12 cellular contexts compared by ENCODE assay signal in the genomic region with DNA sequence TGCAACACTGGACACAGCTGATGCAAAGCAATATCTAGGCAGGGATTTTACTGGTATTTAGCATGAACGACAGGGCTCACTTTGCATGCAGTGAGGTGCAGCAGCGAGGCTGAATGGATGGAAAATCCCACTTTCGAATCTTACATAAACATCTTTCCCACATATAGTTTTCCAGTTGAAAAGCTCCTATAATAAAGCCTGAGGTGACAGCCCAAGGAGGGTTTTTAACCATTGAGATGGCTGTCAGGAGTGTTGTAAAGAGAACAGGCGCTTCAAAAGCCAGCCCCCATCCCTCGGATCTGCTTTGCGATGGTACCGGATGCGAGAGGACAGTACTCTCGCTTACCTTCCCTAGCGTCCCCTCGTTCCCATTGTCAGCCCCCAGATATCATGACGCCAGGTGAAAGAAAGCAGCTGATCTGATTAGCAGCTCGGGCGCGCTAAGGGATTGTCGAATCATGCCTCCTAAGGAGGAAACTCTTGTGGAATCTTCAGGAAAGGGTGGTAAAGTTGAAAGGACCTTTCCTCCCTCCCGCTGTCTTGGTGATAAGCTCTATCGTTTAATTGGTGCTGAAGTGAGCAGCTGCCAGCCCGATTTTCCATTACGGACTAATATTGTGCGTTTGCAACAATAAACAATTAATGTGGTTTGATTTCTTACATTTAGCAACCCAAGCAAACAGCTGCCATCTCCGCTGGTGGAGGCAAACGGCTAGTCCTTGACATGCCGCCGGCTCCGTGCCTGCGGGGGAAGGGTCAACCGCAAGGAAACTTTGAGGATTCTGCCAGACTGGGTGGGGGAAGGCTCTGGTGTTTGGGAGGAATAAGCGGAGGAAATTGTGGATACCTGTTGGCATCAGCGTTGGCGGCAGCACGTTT. TPM values are rescaled to one million over a fixed set of nuclear protein-coding genes. Genes with fewer than 3 reads are reported as not detected.
DNase-seq lines count a peak whose midpoint lies in the region; ATAC-seq and TF ChIP-seq lines count a peak whose summit lies in the region.
"Had no signal": no experiment of that assay in that cellular context is flagged by ENCODE, and none has a peak within 500 bp of the region (broad histone marks: within the 10 kb centered on the region; RNA-seq: fewer than 3 reads in every experiment).

No MANE protein-coding gene starts in this region.

- intact Hi-C loops in sigmoid colon (cut with DNase I), result no loop called here

- no peak overlapping the region for H2BK20ac ChIP-seq in H9 (ENCODE audit: low read depth, low read length, poor library complexity, severe bottlenecking)

- DNase-seq in H9 (peak; percentile 45), iPS-NIHi7 (ENCODE audit: extremely low spot score) (peak; percentile 30), sigmoid colon (no peak)
- no peak for DNase-seq in activated CD4-positive, alpha-beta T cell treated with anti-CD3 and anti-CD28 coated beads for 48 hours
- DNase-seq in activated naive CD8-positive, alpha-beta T cell treated with anti-CD3 and anti-CD28 coated beads for 36 hours, result no peak
- DNase-seq: Calu3, NCI-H1436 treated with DMSO at 0.1 percent for 48 hours had no signal

- H3K27ac Mint-ChIP-seq in H9, result peak overlapping the region in 1 of 3 experiments; percentile 68; a peak in 2 of 7 replicates
- no peak overlapping the region for H3K27ac Mint-ChIP-seq in activated naive CD8-positive, alpha-beta T cell treated with anti-CD3 and anti-CD28 coated beads for 36 hours
- H3K27ac Mint-ChIP-seq: activated naive CD8-positive, alpha-beta T cell had no signal

- no peak for TF ChIP-seq EP300 in sigmoid colon (IDR thresholded peaks at IDR 0.05)

- peaks cover 83% of the 10 kb centered on the region for H3K27me3 Mint-ChIP-seq in H9 (ENCODE audit: low read depth)
- H3K27me3 Mint-ChIP-seq in activated naive CD8-positive, alpha-beta T cell treated with anti-CD3 and anti-CD28 coated beads for 36 hours, result peaks cover 45% of the 10 kb centered on the region

- peak overlapping the region; percentile 98 for H3K4me2 ChIP-seq in H9 (ENCODE audit: insufficient read depth, insufficient read length, low read length)

- no peak overlapping the region for H4K8ac ChIP-seq in H9 (replicated peaks; ENCODE audit: insufficient read length, low read depth, low read length)

- H3T11ph ChIP-seq in H9 (ENCODE audit: low read length), result no peak overlapping the region

- no peak overlapping the region for H2BK12ac ChIP-seq in H9 (ENCODE audit: insufficient read length, low read depth, low read length)

- H3K18ac ChIP-seq in H9 (ENCODE audit: insufficient read length, low read depth, low read length), result peak overlapping the region; percentile 23

- H3K9ac ChIP-seq in H9 (ENCODE audit: extremely low read depth, insufficient read length, low read length), result no peak overlapping the region

- H4K20me1 ChIP-seq in H9 (ENCODE audit: control insufficient read depth, insufficient read depth, insufficient read length), result no peaks in the 10 kb centered on the region

- H3K27ac ChIP-seq in H9 (ENCODE audit: insufficient read length, low read depth, low read length) (no peak overlapping the region), angular gyrus (ENCODE audit: low read depth, low read length) (peak overlapping the region; percentile 63), sigmoid colon (no peak overlapping the region)

- no peaks in the 10 kb centered on the region for H3K36me3 ChIP-seq in sigmoid colon

- no peak overlapping the region for H2AFZ ChIP-seq in H9 (ENCODE audit: low read length)

- H2BK5ac ChIP-seq in H9 (ENCODE audit: insufficient read length, low read length), result no peak overlapping the region

- H3K4me3 ChIP-seq in sigmoid colon, result peak overlapping the region in 3 of 4 donors; percentile 38 to 41 (median 41)

- TF ChIP-seq CTCF in H9 (conservative IDR thresholded peaks at IDR 0.05), result no peak
- no peak for TF ChIP-seq CTCF in sigmoid colon (IDR thresholded peaks at IDR 0.05)

- H3K4me1 Mint-ChIP-seq in H9, result peaks cover 38 to 46% of the 10 kb centered on the region in 2 experiments
- no peaks in the 10 kb centered on the region for H3K4me1 Mint-ChIP-seq in activated naive CD8-positive, alpha-beta T cell treated with anti-CD3 and anti-CD28 coated beads for 36 hours

- H3K9me3 ChIP-seq in H9 (ENCODE audit: control insufficient read depth, low read depth, low read length) (no peaks in the 10 kb centered on the region), sigmoid colon (no peaks in the 10 kb centered on the region)

- H4K91ac ChIP-seq in H9 (ENCODE audit: insufficient read length, low read depth, low read length), result no peak overlapping the region

- no peaks in the 10 kb centered on the region for H3K79me2 ChIP-seq in H9 (ENCODE audit: insufficient read depth, low read length)

- H3K4me3 Mint-ChIP-seq in H9, result peak overlapping the region; percentile 79 to 87
- H3K4me3 Mint-ChIP-seq in activated naive CD8-positive, alpha-beta T cell treated with anti-CD3 and anti-CD28 coated beads for 36 hours, result no peak overlapping the region
- H3K4me3 Mint-ChIP-seq: activated naive CD8-positive, alpha-beta T cell had no signal

- no peak overlapping the region for H3K4ac ChIP-seq in H9 (ENCODE audit: low read depth, low read length)

- peaks cover 33% of the 10 kb centered on the region; the same call in 1 of the 2 replicates for H3K27me3 ChIP-seq in H9 (ENCODE audit: insufficient read depth, low read length)
- H3K27me3 ChIP-seq in sigmoid colon, result peaks cover 16 to 59% (median 22%) of the 10 kb centered on the region in 3 donors

- 0 out of 2 replicates have a peak overlapping the region, but pooled peaks have one; percentile 6 for H3K14ac ChIP-seq in H9 (ENCODE audit: insufficient read depth, low read length)

- H3K23ac ChIP-seq in H9 (ENCODE audit: insufficient read length, low read depth, low read length), result no peak overlapping the region

- H3K4me1 ChIP-seq in H9 (ENCODE audit: insufficient read depth, low read length), result peaks cover 5% of the 10 kb centered on the region; the same call in 1 of the 2 replicates
- peaks cover 0 to 28% (median 12%) of the 10 kb centered on the region in 4 donors for H3K4me1 ChIP-seq in sigmoid colon

- H3K36me3 Mint-ChIP-seq in H9 (ENCODE audit: insufficient read depth in 1 of 3, low read depth in 3 of 3), result no peaks in the 10 kb centered on the region
- no peaks in the 10 kb centered on the region for H3K36me3 Mint-ChIP-seq in activated naive CD8-positive, alpha-beta T cell treated with anti-CD3 and anti-CD28 coated beads for 36 hours
- H3K36me3 Mint-ChIP-seq: activated naive CD8-positive, alpha-beta T cell had no signal

- ATAC-seq in HG03108 (IDR thresholded peaks at IDR 0.05; ENCODE audit: unreplicated experiment) (no peak), GM21576 (IDR thresholded peaks at IDR 0.05; ENCODE audit: unreplicated experiment) (no peak)

- no peak overlapping the region for H2BK120ac ChIP-seq in H9 (ENCODE audit: low read depth, low read length, poor library complexity, severe bottlenecking)

- H3K79me1 ChIP-seq in H9 (ENCODE audit: insufficient read depth, low read depth, low read length, poor library complexity, severe bottlenecking), result no peaks in the 10 kb centered on the region

- peaks cover 28% of the 10 kb centered on the region for H3K23me2 ChIP-seq in H9 (ENCODE audit: insufficient read length, low read depth, low read length, poor library complexity, severe bottlenecking)

- H3K9me3 Mint-ChIP-seq in H9, result no peaks in the 10 kb centered on the region; a peak in 2 of 5 replicates
- H3K9me3 Mint-ChIP-seq in activated naive CD8-positive, alpha-beta T cell treated with anti-CD3 and anti-CD28 coated beads for 36 hours, result no peaks in the 10 kb centered on the region

- no peak overlapping the region for H2BK15ac ChIP-seq in H9 (ENCODE audit: low read depth, low read length)

- no peak overlapping the region for H2AK5ac ChIP-seq in H9 (ENCODE audit: insufficient read length, low read length)

- no peak overlapping the region for H4K5ac ChIP-seq in H9 (ENCODE audit: insufficient read length, low read depth, low read length)

- WGBS in H9 (ENCODE audit: extremely low coverage, insufficient read length, low lambda C conversion rate), result no CpG with 5 or more reads among the region's 32 CpGs
- 3 to 11% methylated on average over 32 of the region's 32 CpGs for WGBS in sigmoid colon, 2 donors

- H3K56ac ChIP-seq in H9 (ENCODE audit: insufficient read length, low read depth, low read length), result no peak overlapping the region

- TF ChIP-seq POLR2A in sigmoid colon (IDR thresholded peaks at IDR 0.05), result no peak

RNA-seq across cellular contexts. Expression of a gene that starts 1.8 kb away (rescaled TPM):
- total RNA-seq in H9 (2021), result 7.4 and 12.0 TPM in 2 replicates
- 1 to 10 TPM in 2 of 4 donors, under 1 TPM in 2; 0.66 to 3.9 (median 1.6) TPM for total RNA-seq in sigmoid colon
- polyA plus RNA-seq in sigmoid colon, result under 1 TPM in 1 of 3 donors, not detected in 2; 0.13 TPM
- total RNA-seq in activated naive CD8-positive, alpha-beta T cell treated with anti-CD3 and anti-CD28 coated beads for 36 hours, result not detected
- total RNA-seq: Calu3, fibroblast of lung had no signal
- polyA plus RNA-seq: fibroblast of lung had no signal

Comparison
In these comparisons a context has a peak if more than half of its experiments do, and no peak if none do; other contexts are left out.
1. DNase-seq: peak in H9 (single experiment) and iPS-NIHi7 (single experiment); none in sigmoid colon (single experiment), activated CD4-positive, alpha-beta T cell treated with anti-CD3 and anti-CD28 coated beads for 48 hours (single experiment) and activated naive CD8-positive, alpha-beta T cell treated with anti-CD3 and anti-CD28 coated beads for 36 hours (single experiment).